In the genomic region with DNA sequence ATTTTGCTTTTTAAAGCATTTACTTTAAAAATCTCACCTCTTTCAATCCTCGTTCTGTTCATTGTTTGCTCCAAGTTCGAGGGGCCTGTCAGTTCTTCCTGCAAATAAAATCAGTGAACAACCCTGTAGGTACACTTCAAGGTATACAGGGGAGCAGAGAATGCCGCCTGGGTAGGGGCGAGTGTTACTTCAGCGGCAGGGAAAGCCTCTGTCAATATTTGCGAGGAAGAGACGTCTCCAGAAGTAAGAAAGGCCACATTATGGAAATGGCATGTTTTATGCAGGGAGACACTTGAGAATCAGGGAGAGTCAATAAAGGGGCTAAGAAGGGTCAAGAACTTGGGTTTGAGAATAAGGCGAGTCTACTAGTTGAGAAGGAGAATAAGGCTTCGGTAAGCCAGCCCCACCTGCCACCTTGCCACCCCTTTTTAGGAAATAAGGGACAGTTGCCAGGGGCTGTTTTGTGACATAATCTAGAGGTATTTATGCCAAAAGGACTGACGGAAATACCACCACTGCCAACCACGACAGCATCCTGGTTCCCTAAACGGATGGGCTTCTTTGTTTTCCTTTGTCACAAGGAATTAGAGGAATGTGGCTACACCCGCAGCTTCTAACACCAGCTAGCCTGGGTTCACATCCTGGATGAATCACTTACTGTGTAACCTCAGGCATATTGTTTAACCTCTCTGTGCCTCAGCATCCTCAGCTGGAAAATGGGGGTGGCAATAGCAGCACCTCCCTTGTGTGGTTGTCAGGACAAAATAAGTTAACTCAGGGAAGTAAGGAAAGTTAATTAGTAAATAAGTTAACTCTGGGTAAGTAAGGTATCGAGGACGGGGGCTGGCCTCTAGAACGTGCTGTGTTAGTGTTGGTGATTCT, we compare ENCODE assay signal across 14 cellular contexts.
DNase-seq lines count a peak whose midpoint lies in the region; ATAC-seq and TF ChIP-seq lines count a peak whose summit lies in the region.
"Had no signal": no experiment of that assay in that cellular context is flagged by ENCODE, and none has a peak within 500 bp of the region (broad histone marks: within the 10 kb centered on the region; RNA-seq: fewer than 3 reads in every experiment).

No MANE protein-coding gene starts in this region.

- H3K4me3 ChIP-seq in CD4-positive, CD25-positive, alpha-beta regulatory T cell (ENCODE audit: low read depth, low read length), result no peak overlapping the region
- H3K4me3 ChIP-seq in cardiac fibroblast (replicated peaks in 1 of 2; ENCODE audit: low read depth in 2 of 2, low read length in 2 of 2), result no peak overlapping the region
- no peak overlapping the region for H3K4me3 ChIP-seq in left lung
- H3K4me3 ChIP-seq: HAP-1, SK-N-MC, tibial artery had no signal

- DNase-seq in CD4-positive, CD25-positive, alpha-beta regulatory T cell, result no peak
- DNase-seq in cardiac fibroblast (ENCODE audit: low read depth in 2 of 2) (peak; percentile 58 to 82), left lung (no peak)
- no peak for DNase-seq in activated T-cell treated with anti-CD3 and anti-CD28 coated beads, Interleukin-2, amount 50 U/mL, for 1 hour
- DNase-seq: NCI-H2171 treated with DMSO at 0.1 percent for 48 hours; stimulated activated CD4-positive, alpha-beta T cell treated with anti-CD3 and anti-CD28 coated beads, Interleukin-4, amount 100 ng/mL, for 24 hours; tibial artery had no signal

- intact Hi-C loops in left lung (cut with DNase I), result loop anchor here in 1 of 2 donors (10.0 kb wide), 1 partner anchor 674 kb away; no protein-coding TSS in a partner anchor

- H3K27me3 ChIP-seq in CD4-positive, CD25-positive, alpha-beta regulatory T cell (ENCODE audit: control insufficient read depth, insufficient read depth, low read length), result no peaks in the 10 kb centered on the region
- no peaks in the 10 kb centered on the region for H3K27me3 ChIP-seq in left lung
- H3K27me3 ChIP-seq: tibial artery had no signal

- H3K4me1 Mint-ChIP-seq in CD4-positive, CD25-positive, alpha-beta regulatory T cell, result peaks cover 0 to 8% (median 5%) of the 10 kb centered on the region in 4 donors

- H3K27ac ChIP-seq in CD4-positive, CD25-positive, alpha-beta regulatory T cell (ENCODE audit: insufficient read depth, low read length, poor library complexity, severe bottlenecking), result no peak overlapping the region
- H3K27ac ChIP-seq in KOPT-K1 (ENCODE audit: low read depth, low read length, poor library complexity, severe bottlenecking), result peak overlapping the region; percentile 72
- H3K27ac ChIP-seq in left lung, result no peak overlapping the region
- H3K27ac ChIP-seq: SK-N-MC, tibial artery had no signal

- ATAC-seq in CD4-positive, CD25-positive, alpha-beta regulatory T cell (ENCODE audit: low read depth in 2 of 2), result no peak
- ATAC-seq in left lung (peak; percentile 56), HG03457 (IDR thresholded peaks at IDR 0.05; ENCODE audit: unreplicated experiment) (no peak), GM19324 (IDR thresholded peaks at IDR 0.05; ENCODE audit: low FRiP score, unreplicated experiment) (no peak), HG03571 (IDR thresholded peaks at IDR 0.05; ENCODE audit: unreplicated experiment) (no peak)

- peak overlapping the region in 2 of 3 donors; percentile 7 to 35 for H3K27ac Mint-ChIP-seq in CD4-positive, CD25-positive, alpha-beta regulatory T cell
- H3K27ac Mint-ChIP-seq: activated CD4-positive, alpha-beta memory T cell treated with anti-CD3 and anti-CD28 coated beads for 36 hours had no signal

- H3K4me1 ChIP-seq in CD4-positive, CD25-positive, alpha-beta regulatory T cell (ENCODE audit: control insufficient read depth, insufficient read depth, low read length, poor library complexity, severe bottlenecking), result peaks cover 5% of the 10 kb centered on the region
- no peaks in the 10 kb centered on the region for H3K4me1 ChIP-seq in left lung

- H3K36me3 Mint-ChIP-seq in CD4-positive, CD25-positive, alpha-beta regulatory T cell, result no peaks in the 10 kb centered on the region
- H3K36me3 Mint-ChIP-seq: activated CD4-positive, alpha-beta memory T cell treated with anti-CD3 and anti-CD28 coated beads for 36 hours had no signal

- H3K36me3 ChIP-seq in CD4-positive, CD25-positive, alpha-beta regulatory T cell (ENCODE audit: control insufficient read depth, insufficient read depth, low read length), result no peaks in the 10 kb centered on the region
- no peaks in the 10 kb centered on the region for H3K36me3 ChIP-seq in KOPT-K1 (ENCODE audit: insufficient read depth, low read length)
- no peaks in the 10 kb centered on the region for H3K36me3 ChIP-seq in left lung
- H3K36me3 ChIP-seq: HAP-1, tibial artery had no signal

- peaks cover 0 to 3% of the 10 kb centered on the region in 2 experiments for H3K9me3 ChIP-seq in CD4-positive, CD25-positive, alpha-beta regulatory T cell (ENCODE audit: control insufficient read depth in 2 of 2, low read length in 2 of 2)
- H3K9me3 ChIP-seq in KOPT-K1 (ENCODE audit: insufficient read depth, low read length, poor library complexity, severe bottlenecking) (peaks cover 12% of the 10 kb centered on the region), left lung (peaks cover 0 to 10% of the 10 kb centered on the region in 2 donors)

- H3K27me3 Mint-ChIP-seq in CD4-positive, CD25-positive, alpha-beta regulatory T cell, result no peaks in the 10 kb centered on the region
- H3K27me3 Mint-ChIP-seq: activated CD4-positive, alpha-beta memory T cell treated with anti-CD3 and anti-CD28 coated beads for 36 hours had no signal

- TF ChIP-seq CTCF in cardiac fibroblast (IDR thresholded peaks at IDR 0.05; ENCODE audit: low read depth, low read length) (no peak), left lung (IDR thresholded peaks at IDR 0.05) (no peak)

- peaks cover 0 to 16% (median 2%) of the 10 kb centered on the region in 7 donors for H3K9me3 Mint-ChIP-seq in CD4-positive, CD25-positive, alpha-beta regulatory T cell

- H3K4me3 Mint-ChIP-seq in CD4-positive, CD25-positive, alpha-beta regulatory T cell, result no peak overlapping the region
- H3K4me3 Mint-ChIP-seq: activated CD4-positive, alpha-beta memory T cell treated with anti-CD3 and anti-CD28 coated beads for 36 hours had no signal

Comparison
In these comparisons a context has a peak if more than half of its experiments do, and no peak if none do; other contexts are left out.
1. DNase-seq: peak in cardiac fibroblast (2 of 2); none in CD4-positive, CD25-positive, alpha-beta regulatory T cell (0 of 3), left lung (0 of 2) and activated T-cell treated with anti-CD3 and anti-CD28 coated beads, Interleukin-2, amount 50 U/mL, for 1 hour (single experiment).